9 cellular contexts compared by ENCODE assay signal in genomic region chr1:41998250-41998649, GRCh38.
"Had no signal": no experiment of that assay in that cellular context is flagged by ENCODE, and none has a peak within 500 bp of the region (broad histone marks: within the 10 kb centered on the region; RNA-seq: fewer than 3 reads in every experiment).

No MANE protein-coding gene starts in this region.

- H3K27me3 Mint-ChIP-seq: IgD-negative memory B cell had no signal

- H3K4me2 ChIP-seq: KMS-11 had no signal

- H3K27ac ChIP-seq: HL-60, KMS-11 had no signal

- H3K27ac Mint-ChIP-seq: IgD-negative memory B cell had no signal

- H3K4me3 Mint-ChIP-seq: IgD-negative memory B cell had no signal

- H3K9ac ChIP-seq: KMS-11 had no signal

- FAIRE-seq: HTR-8/SVneo had no signal

- DNase-seq: IMR-90, Karpas-422, Kasumi-1, KBM-7, KG1 had no signal

- H3K9me3 Mint-ChIP-seq: IgD-negative memory B cell had no signal
